Comparison of ENCODE assay signal across 17 cellular contexts in the genomic region with DNA sequence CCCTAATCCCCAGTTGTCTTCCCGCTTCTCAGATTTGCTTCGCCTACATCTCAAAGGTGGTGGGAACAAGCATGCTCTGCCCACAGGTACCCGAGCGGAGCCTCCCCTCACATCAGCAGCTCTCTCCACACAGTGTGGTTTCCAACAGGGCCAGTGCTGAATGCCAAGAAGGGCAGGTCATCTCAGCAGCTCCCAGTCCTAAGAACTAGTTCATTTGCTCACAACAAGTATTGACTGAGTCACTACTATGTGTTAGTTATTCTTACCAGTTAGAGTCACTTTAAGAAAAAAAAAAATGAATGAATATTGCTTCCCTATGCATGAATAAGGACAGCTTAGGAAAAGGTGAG.
DNase-seq lines count a peak whose midpoint lies in the region; TF ChIP-seq lines count a peak whose summit lies in the region.
"Had no signal": no experiment of that assay in that cellular context is flagged by ENCODE, and none has a peak within 500 bp of the region (broad histone marks: within the 10 kb centered on the region; RNA-seq: fewer than 3 reads in every experiment).

No MANE protein-coding gene starts in this region.

- TF ChIP-seq CTCF in epithelial cell of esophagus (IDR thresholded peaks at IDR 0.05; ENCODE audit: insufficient read depth, low read depth, low read length, missing control alignments) (no peak), mesothelial cell of epicardium (IDR thresholded peaks at IDR 0.05; ENCODE audit: unreplicated experiment) (no peak), esophagus squamous epithelium (IDR thresholded peaks at IDR 0.05) (no peak)

- H3K9me3 Mint-ChIP-seq in mesothelial cell of epicardium: no peaks in the 10 kb centered on the region
- H3K9me3 Mint-ChIP-seq: natural killer cell had no signal

- H3K4me1 Mint-ChIP-seq in mesothelial cell of epicardium: peaks cover 5% of the 10 kb centered on the region
- H3K4me1 Mint-ChIP-seq: natural killer cell had no signal

- H3K4me1 ChIP-seq in esophagus squamous epithelium: no peaks in the 10 kb centered on the region

- H3K36me3 Mint-ChIP-seq in mesothelial cell of epicardium: no peaks in the 10 kb centered on the region
- H3K36me3 Mint-ChIP-seq: natural killer cell had no signal

- no peaks in the 10 kb centered on the region for H3K9me3 ChIP-seq in esophagus squamous epithelium
- H3K9me3 ChIP-seq: BLaER1 treated with 17β-estradiol and CSF1 and Interleukin-3, amounts not matched to agents 10 nM and 100 nM; esophagus muscularis mucosa; tibial artery had no signal

- H3K4me3 ChIP-seq in epithelial cell of esophagus (ENCODE audit: low read length) (no peak overlapping the region), esophagus squamous epithelium (no peak overlapping the region)
- H3K4me3 ChIP-seq: BLaER1 treated with 17β-estradiol and CSF1 and Interleukin-3, amounts not matched to agents 10 nM and 100 nM; esophagus muscularis mucosa; tibial artery had no signal

- peaks cover 0 to 34% (median 0%) of the 10 kb centered on the region in 4 donors for H3K27me3 ChIP-seq in esophagus squamous epithelium

- WGBS in esophagus squamous epithelium, 2 donors: 80 to 89% methylated on average over 4 of the region's 4 CpGs

- H3K36me3 ChIP-seq in esophagus squamous epithelium: no peaks in the 10 kb centered on the region
- H3K36me3 ChIP-seq: BLaER1 treated with 17β-estradiol and CSF1 and Interleukin-3, amounts not matched to agents 10 nM and 100 nM; esophagus muscularis mucosa; tibial artery had no signal

- no peak overlapping the region for H3K27ac Mint-ChIP-seq in mesothelial cell of epicardium
- H3K27ac Mint-ChIP-seq: natural killer cell had no signal

- intact Hi-C loops in esophagus squamous epithelium (cut with DNase I): loop anchor here (5.0 kb wide), 1 partner anchor 107 kb away; the partner anchor contains the start of gene WNT11

- no peak for TF ChIP-seq POLR2A in esophagus squamous epithelium (IDR thresholded peaks at IDR 0.05)

- DNase-seq in DMS79 (lab: John Stamatoyannopoulos, UW): peak; percentile 30
- DNase-seq in M059J (ENCODE audit: low read depth): peak; percentile 52
- DNase-seq in epithelial cell of esophagus (ENCODE audit: low read depth): peak; percentile 77
- peak; percentile 4 for DNase-seq in myocyte (ENCODE audit: low read depth)
- no peak for DNase-seq in mesothelial cell of epicardium (ENCODE audit: low spot score in 2 of 2, unreplicated experiment in 2 of 2)
- no peak for DNase-seq in NCI-H510A treated with DMSO at 0.1 percent for 48 hours (lab: John Stamatoyannopoulos, UW)
- DNase-seq in stimulated activated CD4-positive, alpha-beta T cell treated with anti-CD3 and anti-CD28 coated beads, Interleukin-4, amount 100 ng/mL, for 4 hours: no peak
- DNase-seq in esophagus squamous epithelium (lab: John Stamatoyannopoulos, UW): no peak
- DNase-seq: anterior cingulate cortex; natural killer cell; NCI-H1436 treated with DMSO at 0.1 percent for 48 hours; OCI-M1; stimulated activated CD4-positive, alpha-beta T cell treated with anti-CD3 and anti-CD28 coated beads, Interleukin-2, amount 100 ng/mL, for 24 hours; tibial artery had no signal

- no peak overlapping the region for H3K4me3 Mint-ChIP-seq in mesothelial cell of epicardium
- H3K4me3 Mint-ChIP-seq: natural killer cell had no signal

- H3K27me3 Mint-ChIP-seq in mesothelial cell of epicardium (ENCODE audit: low read depth): peaks cover 20% of the 10 kb centered on the region

- H3K27ac ChIP-seq in esophagus squamous epithelium: no peak overlapping the region
- H3K27ac ChIP-seq: BLaER1 treated with 17β-estradiol and CSF1 and Interleukin-3, amounts not matched to agents 10 nM and 100 nM; esophagus muscularis mucosa; tibial artery; VCaP had no signal

Comparison
In these comparisons a context has a peak if more than half of its experiments do, and no peak if none do; other contexts are left out.
1. DNase-seq: peak in DMS79 (single experiment), M059J (single experiment), epithelial cell of esophagus (single experiment) and myocyte (single experiment); none in mesothelial cell of epicardium (0 of 2), NCI-H510A treated with DMSO at 0.1 percent for 48 hours (single experiment), stimulated activated CD4-positive, alpha-beta T cell treated with anti-CD3 and anti-CD28 coated beads, Interleukin-4, amount 100 ng/mL, for 4 hours (0 of 2) and esophagus squamous epithelium (single experiment).